In genomic region chr19:40443131-40443929, GRCh38 we compare ENCODE assay signal across 1 cellular context.
A peak's percentile ranks its signal among the peaks of the same experiment; 100 is the strongest.
TF ChIP-seq lines count a peak whose summit lies in the region.

No MANE protein-coding gene starts in this region.

TF ChIP-seq in GM12878, 131 proteins besides CTCF, POLR2A, EP300 and RAD21 (continued from another document):
- TF ChIP-seq ZBTB33 (IDR thresholded peaks at IDR 0.05) (no peak), WRNIP1 (IDR thresholded peaks at IDR 0.05; ENCODE audit: borderline replicate concordance, low read depth, low read length) (no peak), BHLHE40 (IDR thresholded peaks at IDR 0.05; ENCODE audit: borderline replicate concordance in 1 of 2, low read depth in 2 of 2, low read length in 1 of 2) (peak; percentile 49 to 82; a peak in 3 of 4 replicates)
